Comparison of ENCODE assay signal across 2 cellular contexts in genomic region chr5:151585970-151586369, GRCh38.
TF ChIP-seq lines count a peak whose summit lies in the region.

No MANE protein-coding gene starts in this region.

TF ChIP-seq in IMR-90, 13 proteins besides CTCF, POLR2A, EP300 and RAD21:
- TF ChIP-seq USF2 (IDR thresholded peaks at IDR 0.05; ENCODE audit: low read depth, low read length): no peak
- no peak for TF ChIP-seq NFE2L2 (IDR thresholded peaks at IDR 0.05; ENCODE audit: low read depth, low read length)
- no peak for TF ChIP-seq FOS (IDR thresholded peaks at IDR 0.05; ENCODE audit: low read depth, low read length)
- no peak for TF ChIP-seq CEBPB (IDR thresholded peaks at IDR 0.05; ENCODE audit: low read depth, low read length)
- TF ChIP-seq RCOR1 (IDR thresholded peaks at IDR 0.05; ENCODE audit: insufficient replicate concordance, low read length): no peak
- no peak for TF ChIP-seq MXI1 (IDR thresholded peaks at IDR 0.05; ENCODE audit: borderline replicate concordance, low read depth, low read length)
- TF ChIP-seq ELK1 (IDR thresholded peaks at IDR 0.05; ENCODE audit: borderline replicate concordance, low read depth, low read length): no peak
- no peak for TF ChIP-seq SMC3 (IDR thresholded peaks at IDR 0.05; ENCODE audit: low read depth, low read length)
- no peak for TF ChIP-seq RFX5 (IDR thresholded peaks at IDR 0.05; ENCODE audit: low read depth, low read length)
- TF ChIP-seq MAZ (IDR thresholded peaks at IDR 0.05; ENCODE audit: borderline replicate concordance, low read depth, low read length): no peak
- no peak for TF ChIP-seq BHLHE40 (IDR thresholded peaks at IDR 0.05; ENCODE audit: low read depth, low read length)
- TF ChIP-seq CHD1 (IDR thresholded peaks at IDR 0.05; ENCODE audit: low read depth, low read length): no peak
- TF ChIP-seq MAFK (IDR thresholded peaks at IDR 0.05; ENCODE audit: low read depth, low read length): no peak

TF ChIP-seq in HEK293T, 16 proteins besides CTCF, POLR2A, EP300 and RAD21:
- TF ChIP-seq TARDBP (IDR thresholded peaks at IDR 0.05) (no peak), SUZ12 (IDR thresholded peaks at IDR 0.05) (no peak), L3MBTL2 (conservative IDR thresholded peaks at IDR 0.05) (no peak), LEF1 (IDR thresholded peaks at IDR 0.05; ENCODE audit: borderline replicate concordance) (no peak), CTBP1 (IDR thresholded peaks at IDR 0.05; ENCODE audit: borderline replicate concordance) (no peak), BHLHE40 (IDR thresholded peaks at IDR 0.05; ENCODE audit: borderline replicate concordance) (no peak), FOXM1 (IDR thresholded peaks at IDR 0.05; ENCODE audit: borderline replicate concordance) (no peak), ZNF384 (IDR thresholded peaks at IDR 0.05) (no peak), FOXA1 (IDR thresholded peaks at IDR 0.05) (no peak), FOXK2 (IDR thresholded peaks at IDR 0.05) (no peak), SP1 (IDR thresholded peaks at IDR 0.05) (no peak), HDGF (IDR thresholded peaks at IDR 0.05; ENCODE audit: borderline replicate concordance) (no peak), ARNT (IDR thresholded peaks at IDR 0.05) (no peak), ELF4 (IDR thresholded peaks at IDR 0.05) (no peak), NFRKB (IDR thresholded peaks at IDR 0.05) (no peak)
- TF ChIP-seq, protein P1, sequence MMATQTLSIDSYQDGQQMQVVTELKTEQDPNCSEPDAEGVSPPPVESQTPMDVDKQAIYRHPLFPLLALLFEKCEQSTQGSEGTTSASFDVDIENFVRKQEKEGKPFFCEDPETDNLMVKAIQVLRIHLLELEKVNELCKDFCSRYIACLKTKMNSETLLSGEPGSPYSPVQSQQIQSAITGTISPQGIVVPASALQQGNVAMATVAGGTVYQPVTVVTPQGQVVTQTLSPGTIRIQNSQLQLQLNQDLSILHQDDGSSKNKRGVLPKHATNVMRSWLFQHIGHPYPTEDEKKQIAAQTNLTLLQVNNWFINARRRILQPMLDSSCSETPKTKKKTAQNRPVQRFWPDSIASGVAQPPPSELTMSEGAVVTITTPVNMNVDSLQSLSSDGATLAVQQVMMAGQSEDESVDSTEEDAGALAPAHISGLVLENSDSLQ (IDR thresholded peaks at IDR 0.05): no peak
